ENCODE assay signal across 32 cellular contexts in genomic region chr5:180414176-180414575, GRCh38.
"Had no signal": no experiment of that assay in that cellular context is flagged by ENCODE, and none has a peak within 500 bp of the region (broad histone marks: within the 10 kb centered on the region; RNA-seq: fewer than 3 reads in every experiment).

No MANE protein-coding gene starts in this region.

- H3K4me3 ChIP-seq: ascending aorta, cardiac muscle cell had no signal

- ATAC-seq: activated CD4-positive, alpha-beta T cell treated with anti-CD3 and anti-CD28 coated beads for 36 hours; activated CD4-positive, CD25-positive, alpha-beta regulatory T cell treated with anti-CD3 and anti-CD28 coated beads, Interleukin-2, amount 50 U/mL, for 24 hours; activated CD8-positive, alpha-beta memory T cell treated with anti-CD3 and anti-CD28 coated beads, Interleukin-2, amount 10 ng/mL, durations not matched to agents 7 days and 5 days; activated CD8-positive, alpha-beta T cell treated with anti-CD3 and anti-CD28 coated beads, Interleukin-2, amount 10 ng/mL, durations not matched to agents 7 days and 5 days; activated naive CD8-positive, alpha-beta T cell treated with anti-CD3 and anti-CD28 coated beads, Interleukin-2, amount 50 U/mL, for 24 hours; WTC11 had no signal

- H3K9me3 ChIP-seq: ascending aorta had no signal

- FAIRE-seq: bronchial epithelial cell, TTC549 had no signal

- DNase-seq: activated CD4-positive, alpha-beta memory T cell treated with anti-CD3 and anti-CD28 coated beads, Interleukin-2, amount 10 ng/mL, durations not matched to agents 7 days and 5 days; activated CD4-positive, alpha-beta T cell treated with anti-CD3 and anti-CD28 coated beads for 1 hour; activated CD4-positive, alpha-beta T cell treated with anti-CD3 and anti-CD28 coated beads for 36 hours; activated CD4-positive, alpha-beta T cell treated with anti-CD3 and anti-CD28 coated beads for 48 hours; activated CD4-positive, alpha-beta T cell treated with anti-CD3 and anti-CD28 coated beads, Interleukin-2, amount 10 ng/mL, durations not matched to agents 7 days and 5 days; activated CD4-positive, alpha-beta T cell treated with anti-CD3 and anti-CD28 coated beads, Interleukin-2, amount 50 U/mL, for 48 hours; activated CD4-positive, CD25-positive, alpha-beta regulatory T cell; activated CD8-positive, alpha-beta memory T cell treated with anti-CD3 and anti-CD28 coated beads for 24 hours; activated CD8-positive, alpha-beta memory T cell treated with anti-CD3 and anti-CD28 coated beads, Interleukin-2, amount 10 ng/mL, durations not matched to agents 7 days and 5 days; activated CD8-positive, alpha-beta memory T cell treated with anti-CD3 and anti-CD28 coated beads, Interleukin-2, amount 50 U/mL, for 48 hours; activated CD8-positive, alpha-beta T cell treated with anti-CD3 and anti-CD28 coated beads, Interleukin-2, amount 10 ng/mL, durations not matched to agents 7 days and 5 days; activated gamma-delta T cell; activated naive CD4-positive, alpha-beta T cell treated with anti-CD3 and anti-CD28 coated beads, Interleukin-2, amount 10 ng/mL, durations not matched to agents 7 days and 5 days; activated naive CD4-positive, alpha-beta T cell treated with Interleukin-2 at 50 U/mL for 16 hours; activated naive CD8-positive, alpha-beta T cell treated with anti-CD3 and anti-CD28 coated beads, Interleukin-2, amount 10 ng/mL, durations not matched to agents 7 days and 5 days; activated naive CD8-positive, alpha-beta T cell treated with anti-CD3 and anti-CD28 coated beads, Interleukin-2, amount 50 U/mL, for 24 hours; activated T-cell treated with anti-CD3 and anti-CD28 coated beads, Interleukin-2, amount 50 U/mL, for 24 hours; activated T-cell treated with anti-CD3 and anti-CD28 coated beads, Interleukin-2, amount 50 U/mL, for 48 hours; amygdala; anterior cingulate cortex; caudate nucleus; cerebellar nuclear complex; T-helper 1 cell; T-helper 2 cell; T-helper 9 cell; WERI-Rb-1 had no signal

- H3K36me3 ChIP-seq: ascending aorta, cardiac muscle cell, WERI-Rb-1 had no signal

- H3K27ac ChIP-seq: ascending aorta, cardiac muscle cell, WERI-Rb-1 had no signal

- H3K4me1 ChIP-seq: ascending aorta had no signal

- H3K27me3 ChIP-seq: ascending aorta, cardiac muscle cell had no signal
